In genomic region chr19:676343-677105, GRCh38 we compare ENCODE assay signal across 9 cellular contexts. TPM values are rescaled to one million over a fixed set of nuclear protein-coding genes. Genes with fewer than 3 reads are reported as not detected.
DNase-seq lines count a peak whose midpoint lies in the region; ATAC-seq and TF ChIP-seq lines count a peak whose summit lies in the region.
"Had no signal": no experiment of that assay in that cellular context is flagged by ENCODE, and none has a peak within 500 bp of the region (broad histone marks: within the 10 kb centered on the region; RNA-seq: fewer than 3 reads in every experiment).

FSTL3 (plus strand) TSS chr19:676392; CDS start chr19:676424, 32 bp downstream.

- POLR2A ChIA-PET in CD4-positive, alpha-beta T cell (lab: Charles Lee) = no interaction called here

- H3K4me3 Mint-ChIP-seq in CD4-positive, alpha-beta T cell = peak within 1 kb of the TSS; percentile 63
- no peak within 1 kb of the TSS for H3K4me3 Mint-ChIP-seq in activated T-helper 2 cell treated with anti-CD3 and anti-CD28 coated beads, Interferon-gamma antibody, Interleukin-2, Interleukin-4, amounts not matched to agents 10 μg/mL and 5 μg/mL and 100 μg/mL, durations not matched to agents 14 hours and 24 hours and 36 hours (ENCODE audit: low read depth)
- H3K4me3 Mint-ChIP-seq: memory B cell had no signal

- H3K27ac ChIP-seq in CD4-positive, alpha-beta T cell (ENCODE audit: low read depth, low read length) = no peak within 1 kb of the TSS
- peak within 1 kb of the TSS; percentile 93 for H3K27ac ChIP-seq in SJSA1

- peak within 1 kb of the TSS; percentile 57 for H3K4me3 ChIP-seq in SJSA1

- peaks cover 34% of the 10 kb centered on the region for H3K36me3 ChIP-seq in SJSA1

- peaks cover 32% of the 10 kb centered on the region for H3K27me3 ChIP-seq in CD4-positive, alpha-beta T cell (ENCODE audit: control insufficient read depth, insufficient read depth, low read length)
- no peaks in the 10 kb centered on the region for H3K27me3 ChIP-seq in SJSA1 (replicated peaks)

- H3K36me3 Mint-ChIP-seq in CD4-positive, alpha-beta T cell (ENCODE audit: low read depth) = no peaks in the 10 kb centered on the region
- H3K36me3 Mint-ChIP-seq in activated T-helper 2 cell treated with anti-CD3 and anti-CD28 coated beads, Interferon-gamma antibody, Interleukin-2, Interleukin-4, amounts not matched to agents 10 μg/mL and 5 μg/mL and 100 μg/mL, durations not matched to agents 14 hours and 24 hours and 36 hours (ENCODE audit: low read depth) = no peaks in the 10 kb centered on the region

- CTCF ChIA-PET in CD4-positive, alpha-beta T cell (lab: Charles Lee) = interaction anchor here (1.3 kb wide), 1 partner anchor 92 kb away, joined by 3 read pairs; no protein-coding TSS in a partner anchor

- H3K27ac Mint-ChIP-seq in CD4-positive, alpha-beta T cell = no peak within 1 kb of the TSS
- no peak within 1 kb of the TSS for H3K27ac Mint-ChIP-seq in activated T-helper 2 cell treated with anti-CD3 and anti-CD28 coated beads, Interferon-gamma antibody, Interleukin-2, Interleukin-4, amounts not matched to agents 10 μg/mL and 5 μg/mL and 100 μg/mL, durations not matched to agents 14 hours and 24 hours and 36 hours
- H3K27ac Mint-ChIP-seq: memory B cell had no signal

- H3K27me3 Mint-ChIP-seq in CD4-positive, alpha-beta T cell = peaks cover 20% of the 10 kb centered on the region
- peaks cover 12% of the 10 kb centered on the region for H3K27me3 Mint-ChIP-seq in activated T-helper 2 cell treated with anti-CD3 and anti-CD28 coated beads, Interferon-gamma antibody, Interleukin-2, Interleukin-4, amounts not matched to agents 10 μg/mL and 5 μg/mL and 100 μg/mL, durations not matched to agents 14 hours and 24 hours and 36 hours (ENCODE audit: low read depth)

- no peak for ATAC-seq in CD4-positive, alpha-beta T cell (ENCODE audit: poor library complexity)
- ATAC-seq in HG02678 (IDR thresholded peaks at IDR 0.05; ENCODE audit: unreplicated experiment) = no peak

- no peak for TF ChIP-seq CTCF in CD4-positive, alpha-beta T cell (IDR thresholded peaks at IDR 0.05)

- intact Hi-C loops in CD4-positive, alpha-beta T cell (cut with DNase I, micrococcal nuclease) = no loop called here
- intact Hi-C loops in posterior vena cava (cut with DNase I) = no loop called here
- intact Hi-C loops in activated T-helper 2 cell treated with anti-CD3 and anti-CD28 coated beads, Interferon-gamma antibody, Interleukin-2, Interleukin-4, amounts not matched to agents 10 μg/mL and 5 μg/mL and 100 μg/mL, durations not matched to agents 14 hours and 24 hours and 36 hours (cut with micrococcal nuclease) = no loop called here

- DNase-seq in CD4-positive, alpha-beta T cell = no peak
- peak; percentile 74 to 78 for DNase-seq in SJSA1 (ENCODE audit: low read depth in 1 of 2, low spot score in 2 of 2)
- no peak for DNase-seq in glomerular endothelial cell (ENCODE audit: extremely low read depth, low read depth, low spot score)
- no peak for DNase-seq in posterior vena cava (ENCODE audit: low spot score)
- DNase-seq in amniotic stem cell (lab: John Stamatoyannopoulos, UW) = no peak
- no peak for DNase-seq in NCI-H187 (lab: John Stamatoyannopoulos, UW)
- DNase-seq in activated T-helper 2 cell treated with anti-CD3 and anti-CD28 coated beads, Interferon-gamma antibody, Interleukin-2, Interleukin-4, amounts not matched to agents 10 μg/mL and 5 μg/mL and 100 μg/mL, durations not matched to agents 14 hours and 24 hours and 36 hours (ENCODE audit: low spot score) = no peak

- H3K9me3 ChIP-seq in CD4-positive, alpha-beta T cell (ENCODE audit: control insufficient read depth, low read length) = no peaks in the 10 kb centered on the region
- H3K9me3 ChIP-seq in SJSA1 (replicated peaks) = 0 out of 2 replicates have a peak, but pooled peaks cover 2% of the 10 kb centered on the region

- peaks cover 46% of the 10 kb centered on the region for H3K4me1 ChIP-seq in SJSA1 (replicated peaks)

- H3K9me3 Mint-ChIP-seq in CD4-positive, alpha-beta T cell = no peaks in the 10 kb centered on the region
- H3K9me3 Mint-ChIP-seq in activated T-helper 2 cell treated with anti-CD3 and anti-CD28 coated beads, Interferon-gamma antibody, Interleukin-2, Interleukin-4, amounts not matched to agents 10 μg/mL and 5 μg/mL and 100 μg/mL, durations not matched to agents 14 hours and 24 hours and 36 hours = no peaks in the 10 kb centered on the region
- H3K9me3 Mint-ChIP-seq: memory B cell had no signal

- peaks cover 5% of the 10 kb centered on the region for H3K4me1 Mint-ChIP-seq in CD4-positive, alpha-beta T cell (ENCODE audit: low read depth)
- peaks cover 1% of the 10 kb centered on the region for H3K4me1 Mint-ChIP-seq in activated T-helper 2 cell treated with anti-CD3 and anti-CD28 coated beads, Interferon-gamma antibody, Interleukin-2, Interleukin-4, amounts not matched to agents 10 μg/mL and 5 μg/mL and 100 μg/mL, durations not matched to agents 14 hours and 24 hours and 36 hours (ENCODE audit: low read depth)

RNA-seq across cellular contexts. Expression of gene FSTL3, which starts in this region (rescaled TPM):
- 1 to 10 TPM; 2.2 to 3.4 TPM for total RNA-seq in CD4-positive, alpha-beta T cell
- 317 and 364 TPM in 2 replicates for total RNA-seq in SJSA1 (2014; rRNA removed; shearing (Covaris generic))
- 171 and 280 TPM in 2 replicates for total RNA-seq in glomerular endothelial cell
- total RNA-seq in posterior vena cava = 100 to 1,000 TPM; 234 to 270 TPM
- total RNA-seq in activated T-helper 2 cell treated with anti-CD3 and anti-CD28 coated beads, Interferon-gamma antibody, Interleukin-2, Interleukin-4, amounts not matched to agents 10 μg/mL and 5 μg/mL and 100 μg/mL, durations not matched to agents 14 hours and 24 hours and 36 hours = 6.9 and 8.0 TPM in 2 replicates

Comparison
In these comparisons a context has a peak if more than half of its experiments do, and no peak if none do; other contexts are left out.
1. RNA of gene FSTL3 (total RNA-seq): 317 to 364 TPM in SJSA1, 171 to 280 TPM in glomerular endothelial cell and 234 to 270 TPM in posterior vena cava; 6.9 to 8.0 TPM in activated T-helper 2 cell treated with anti-CD3 and anti-CD28 coated beads, Interferon-gamma antibody, Interleukin-2, Interleukin-4, amounts not matched to agents 10 μg/mL and 5 μg/mL and 100 μg/mL, durations not matched to agents 14 hours and 24 hours and 36 hours and 2.2 to 3.4 TPM in CD4-positive, alpha-beta T cell; every median in the first group is over 10 times any median in the second.
2. DNase-seq: peak in SJSA1 (2 of 2); none in CD4-positive, alpha-beta T cell (0 of 10), glomerular endothelial cell (single experiment), posterior vena cava (single experiment), amniotic stem cell (single experiment), NCI-H187 (0 of 2) and activated T-helper 2 cell treated with anti-CD3 and anti-CD28 coated beads, Interferon-gamma antibody, Interleukin-2, Interleukin-4, amounts not matched to agents 10 μg/mL and 5 μg/mL and 100 μg/mL, durations not matched to agents 14 hours and 24 hours and 36 hours (single experiment).